In genomic region chr22:46275455-46276129, GRCh38 we compare ENCODE assay signal across 26 cellular contexts. TPM values are rescaled to one million over a fixed set of nuclear protein-coding genes. Genes with fewer than 3 reads are reported as not detected.
A peak's percentile ranks its signal among the peaks of the same experiment; 100 is the strongest.
DNase-seq lines count a peak whose midpoint lies in the region; ATAC-seq, FAIRE-seq and TF ChIP-seq lines count a peak whose summit lies in the region.
"Had no signal": no experiment of that assay in that cellular context is flagged by ENCODE, and none has a peak within 500 bp of the region (broad histone marks: within the 10 kb centered on the region; RNA-seq: fewer than 3 reads in every experiment).

No MANE protein-coding gene starts in this region.

- H3K27me3 Mint-ChIP-seq in WTC11 (ENCODE audit: low read depth) (no peaks in the 10 kb centered on the region), natural killer cell (ENCODE audit: low read depth in 2 of 2) (no peaks in the 10 kb centered on the region)
- H3K27me3 Mint-ChIP-seq: activated naive CD8-positive, alpha-beta T cell; brain had no signal

- H3K4me3 Mint-ChIP-seq in WTC11 (no peak overlapping the region), natural killer cell (peak overlapping the region; percentile 72)
- H3K4me3 Mint-ChIP-seq: activated naive CD8-positive, alpha-beta T cell; brain; nephron progenitor cell had no signal

- DNase-seq in GM18507 (ENCODE audit: extremely low spot score, insufficient read length, low read depth) (no peak), WTC11 (ENCODE audit: low spot score) (no peak), natural killer cell (no peak), tibial nerve (ENCODE audit: low spot score in 2 of 2) (no peak), NCI-H446 treated with DMSO at 0.1 percent for 48 hours (lab: John Stamatoyannopoulos, UW) (no peak)
- DNase-seq: activated CD8-positive, alpha-beta memory T cell treated with anti-CD3 and anti-CD28 coated beads for 24 hours; Calu3; hippocampal formation; mesenchymal stem cell; NCI-H1105 treated with DMSO at 0.1 percent for 48 hours; NCI-H2107; NCI-H526 treated with DMSO at 0.1 percent for 48 hours; nephron progenitor cell; PC-3; SJCRH30; stimulated activated CD4-positive, alpha-beta T cell treated with anti-CD3 and anti-CD28 coated beads, Interleukin-4, amount 100 ng/mL, for 4 hours; T-helper 2 cell had no signal

- CTCF ChIA-PET in WTC11 (lab: Charles Lee) = no interaction called here

- peaks cover 0 to 98% (median 38%) of the 10 kb centered on the region in 3 donors for H3K36me3 ChIP-seq in tibial nerve

- H3K4me1 Mint-ChIP-seq in WTC11 (no peaks in the 10 kb centered on the region), natural killer cell (peaks cover 46 to 49% of the 10 kb centered on the region in 2 donors)
- H3K4me1 Mint-ChIP-seq: brain, nephron progenitor cell had no signal

- FAIRE-seq in GM18507 (lab: Jason Lieb, UNC) = peak; percentile 5
- FAIRE-seq: keratinocyte had no signal

- H3K9me3 Mint-ChIP-seq in WTC11 (peaks cover 7% of the 10 kb centered on the region), natural killer cell (no peaks in the 10 kb centered on the region)
- H3K9me3 Mint-ChIP-seq: nephron progenitor cell had no signal

- no peaks in the 10 kb centered on the region for H3K9me3 ChIP-seq in tibial nerve

- POLR2A ChIA-PET in WTC11 (lab: Charles Lee) = no interaction called here

- no peak overlapping the region for H3K27ac ChIP-seq in tibial nerve
- H3K27ac ChIP-seq: coronary artery, KMS-11, SJCRH30, WERI-Rb-1 had no signal

- TF ChIP-seq POLR2A in tibial nerve (IDR thresholded peaks at IDR 0.05) = no peak

- TF ChIP-seq EP300 in tibial nerve (IDR thresholded peaks at IDR 0.05) = no peak

- TF ChIP-seq CTCF in WTC11 (IDR thresholded peaks at IDR 0.05) (no peak), natural killer cell (IDR thresholded peaks at IDR 0.05) (no peak), tibial nerve (IDR thresholded peaks at IDR 0.05) (no peak)

- H3K27me3 ChIP-seq in tibial nerve = no peaks in the 10 kb centered on the region
- H3K27me3 ChIP-seq: SJCRH30 had no signal

- WGBS in tibial nerve, 2 donors = 66 to 72% methylated on average over 3 of the region's 3 CpGs

- intact Hi-C loops in natural killer cell (cut with micrococcal nuclease) = loop anchor here (2.0 kb wide), 1 partner anchor 15 kb away; no protein-coding TSS in a partner anchor

- no peak for ATAC-seq in WTC11
- no peak for ATAC-seq in natural killer cell
- no peak for ATAC-seq in GM21717 (IDR thresholded peaks at IDR 0.05; ENCODE audit: unreplicated experiment)
- ATAC-seq: PC-3 had no signal

- peaks cover 28% of the 10 kb centered on the region for H3K36me3 Mint-ChIP-seq in WTC11
- no peaks in the 10 kb centered on the region for H3K36me3 Mint-ChIP-seq in natural killer cell

- H3K27ac Mint-ChIP-seq in WTC11 = no peak overlapping the region
- peak overlapping the region; percentile 86 for H3K27ac Mint-ChIP-seq in natural killer cell
- H3K27ac Mint-ChIP-seq: activated naive CD8-positive, alpha-beta T cell; brain; nephron progenitor cell had no signal

- H3K4me3 ChIP-seq in tibial nerve = no peak overlapping the region
- H3K4me3 ChIP-seq: coronary artery, SJCRH30 had no signal

- H3K4me1 ChIP-seq in tibial nerve = peaks cover 0 to 1% (median 0%) of the 10 kb centered on the region in 4 donors
- H3K4me1 ChIP-seq: SJCRH30 had no signal

TF ChIP-seq in WTC11, 78 proteins besides CTCF, POLR2A, EP300 and RAD21 (continues in another document):
- no peak for TF ChIP-seq ZBTB21 (CRISPR knock-in tag; IDR thresholded peaks at IDR 0.05; ENCODE audit: borderline replicate concordance)
- peak; percentile 60; the same call in 1 of the 2 replicates for TF ChIP-seq USF2 (CRISPR knock-in tag; IDR thresholded peaks at IDR 0.05)
- no peak for TF ChIP-seq ZNF532 (CRISPR knock-in tag; IDR thresholded peaks at IDR 0.05; ENCODE audit: borderline replicate concordance)
- no peak for TF ChIP-seq ZNF425 (CRISPR knock-in tag; conservative IDR thresholded peaks at IDR 0.05)
- TF ChIP-seq ATF6 (CRISPR knock-in tag; IDR thresholded peaks at IDR 0.05) = no peak
- TF ChIP-seq NFYB (CRISPR knock-in tag; conservative IDR thresholded peaks at IDR 0.05; ENCODE audit: low read depth) = peak; percentile 43
- no peak for TF ChIP-seq MYBL2 (CRISPR knock-in tag; IDR thresholded peaks at IDR 0.05)

RNA-seq across cellular contexts. Expression of gene TTC38, which starts 7.8 kb away (rescaled TPM):
- total RNA-seq in WTC11 (2021) = 20.7 to 29.2 TPM (median 27.5 TPM) in 3 replicates
- 100 to 1,000 TPM; 251 to 313 (median 312) TPM for total RNA-seq in natural killer cell
- 10 to 100 TPM; 63.2 to 85.2 (median 74.2) TPM for total RNA-seq in tibial nerve

RNA-seq across cellular contexts. Expression of gene PKDREJ, which starts 12.4 kb away (rescaled TPM):
- 0.02 to 0.07 TPM in 2 of 3 replicates, not detected in the other for total RNA-seq in WTC11 (2021)
- under 1 TPM; 0.07 to 0.25 (median 0.20) TPM for total RNA-seq in natural killer cell
- under 1 TPM in 2 of 4 donors, not detected in 2; under 0.01 to 0.39 TPM for total RNA-seq in tibial nerve
- total RNA-seq: fibroblast of villous mesenchyme, PC-3, skeletal muscle tissue had no signal

RNA-seq across cellular contexts. Expression of gene GTSE1, which starts 21.1 kb away (rescaled TPM):
- total RNA-seq in WTC11 (2021) (45.4 to 56.1 TPM (median 45.4 TPM) in 3 replicates), natural killer cell (1 to 10 TPM; 2.7 to 4.0 (median 2.9) TPM), tibial nerve (1 to 10 TPM in 1 of 4 donors, under 1 TPM in 1, not detected in 2; 0.30 to 3.3 TPM)

RNA-seq across cellular contexts. Expression of gene CDPF1, which starts 25.5 kb away (rescaled TPM):
- 11.3 to 11.7 TPM (median 11.5 TPM) in 3 replicates for total RNA-seq in WTC11 (2021)
- 10 to 100 TPM in 1 of 3 donors, 1 to 10 TPM in 2; 5.0 to 11.4 (median 7.2) TPM for total RNA-seq in natural killer cell
- total RNA-seq in tibial nerve = 10 to 100 TPM in 3 of 4 donors, 1 to 10 TPM in 1; 7.5 to 22.5 (median 17.4) TPM

RNA-seq across cellular contexts. Expression of gene TRMU, which starts 59.9 kb away (rescaled TPM):
- total RNA-seq in WTC11 (2021) = 62.4 to 103 TPM (median 64.6 TPM) in 3 replicates
- 10 to 100 TPM; 54.5 to 77.9 (median 58.4) TPM for total RNA-seq in natural killer cell
- 10 to 100 TPM; 50.0 to 85.3 (median 64.5) TPM for total RNA-seq in tibial nerve
